ENCODE assay signal across 14 cellular contexts in the genomic region with DNA sequence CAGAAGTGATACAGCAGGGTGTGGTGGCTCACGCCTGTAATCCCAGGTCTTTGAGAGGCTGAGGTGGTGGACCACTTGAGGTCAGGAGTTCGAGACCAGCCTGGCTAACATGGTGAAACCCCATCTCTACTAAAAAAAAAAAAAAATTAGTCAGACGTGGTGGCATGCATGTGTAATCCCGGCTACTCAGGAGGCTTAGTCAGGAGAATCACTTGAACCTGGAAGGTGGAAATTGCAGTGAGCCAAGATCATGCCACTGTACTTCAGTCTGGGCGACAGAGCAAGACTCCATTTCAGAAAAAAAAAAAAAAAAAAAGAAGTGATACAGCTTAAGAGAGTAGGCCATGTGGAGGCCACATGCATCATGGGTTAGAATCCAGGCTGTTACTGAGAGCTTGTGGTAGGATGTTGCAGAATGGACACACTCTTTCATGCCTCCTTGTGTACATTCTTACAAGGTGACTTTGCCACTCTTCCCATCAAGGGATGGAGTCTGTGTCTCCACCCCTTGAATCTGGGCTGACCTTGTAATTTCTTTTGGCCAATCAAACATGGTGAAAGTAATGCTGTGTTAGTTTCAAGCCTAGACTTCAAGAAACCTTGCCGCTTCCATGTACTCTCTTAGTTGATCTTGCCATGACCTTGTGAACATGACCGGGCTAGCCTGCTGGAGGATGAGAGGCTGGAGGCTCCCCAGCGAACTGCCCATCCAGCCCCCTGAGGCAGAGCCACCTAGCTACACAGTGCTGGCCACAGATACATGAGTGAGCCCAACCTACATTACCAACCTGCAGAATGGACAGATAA. TPM values are rescaled to one million over a fixed set of nuclear protein-coding genes. Genes with fewer than 3 reads are reported as not detected.
DNase-seq lines count a peak whose midpoint lies in the region; ATAC-seq and TF ChIP-seq lines count a peak whose summit lies in the region.
"Had no signal": no experiment of that assay in that cellular context is flagged by ENCODE, and none has a peak within 500 bp of the region (broad histone marks: within the 10 kb centered on the region; RNA-seq: fewer than 3 reads in every experiment).

No MANE protein-coding gene starts in this region.

- H3K9me3 Mint-ChIP-seq in activated CD4-positive, alpha-beta T cell treated with anti-CD3 and anti-CD28 coated beads, Interleukin-2, amount 10 ng/mL, durations not matched to agents 24 days and 14 days = peaks cover 4% of the 10 kb centered on the region
- peaks cover 6 to 14% of the 10 kb centered on the region in 2 donors for H3K9me3 Mint-ChIP-seq in activated naive CD4-positive, alpha-beta T cell treated with anti-CD3 and anti-CD28 coated beads, Interleukin-2, amount 50 U/mL, for 72 hours
- H3K9me3 Mint-ChIP-seq in memory B cell = peaks cover 3% of the 10 kb centered on the region
- H3K9me3 Mint-ChIP-seq in Caco-2 (ENCODE audit: unreplicated experiment) = peaks cover 20% of the 10 kb centered on the region

- H3K4me1 Mint-ChIP-seq in activated CD4-positive, alpha-beta T cell treated with anti-CD3 and anti-CD28 coated beads, Interleukin-2, amount 10 ng/mL, durations not matched to agents 24 days and 14 days = peaks cover 44% of the 10 kb centered on the region
- H3K4me1 Mint-ChIP-seq in memory B cell (peaks cover 42% of the 10 kb centered on the region), Caco-2 (ENCODE audit: low read depth, unreplicated experiment) (peaks cover 16% of the 10 kb centered on the region)

- ATAC-seq in activated naive CD4-positive, alpha-beta T cell treated with anti-CD3 and anti-CD28 coated beads, Interleukin-2, amount 50 U/mL, for 72 hours = no peak
- ATAC-seq in memory B cell (ENCODE audit: low read depth) (no peak), GM19324 (IDR thresholded peaks at IDR 0.05; ENCODE audit: low FRiP score, unreplicated experiment) (no peak)

- H3K9me3 ChIP-seq in HEK293 (ENCODE audit: control insufficient read depth, insufficient read depth, low read depth, low read length) = peaks cover 5% of the 10 kb centered on the region
- H3K9me3 ChIP-seq in Caco-2 = peaks cover 16% of the 10 kb centered on the region; the same call in 1 of the 2 replicates

- H3K4me3 Mint-ChIP-seq in activated CD4-positive, alpha-beta T cell treated with anti-CD3 and anti-CD28 coated beads, Interleukin-2, amount 10 ng/mL, durations not matched to agents 24 days and 14 days = no peak overlapping the region
- H3K4me3 Mint-ChIP-seq in memory B cell (no peak overlapping the region), Caco-2 (ENCODE audit: unreplicated experiment) (no peak overlapping the region)
- H3K4me3 Mint-ChIP-seq: activated T-helper 1 cell treated with anti-CD3 and anti-CD28 coated beads, Interleukin-12 subunit alpha, Interleukin-12 subunit beta, Interleukin-2, Interleukin-4 antibody, amounts not matched to agents 30 ng/mL and 10 ng/mL and 1 ng/mL, durations not matched to agents 14 hours and 24 hours and 36 hours; type B pancreatic cell had no signal

- no peak for DNase-seq in activated CD4-positive, alpha-beta T cell treated with anti-CD3 and anti-CD28 coated beads, Interleukin-2, amount 10 ng/mL, durations not matched to agents 24 days and 14 days
- DNase-seq in activated CD4-positive, alpha-beta T cell treated with anti-CD3 and anti-CD28 coated beads for 1 hour = no peak
- DNase-seq in activated naive CD4-positive, alpha-beta T cell treated with anti-CD3 and anti-CD28 coated beads, Interleukin-2, amount 50 U/mL, for 72 hours (ENCODE audit: low spot score in 2 of 2) = peak in 1 of 2 donors; percentile 31
- DNase-seq in memory B cell (ENCODE audit: low spot score in 2 of 2) = no peak
- DNase-seq in Caco-2 = no peak
- no peak for DNase-seq in superior temporal gyrus (ENCODE audit: extremely low spot score)
- DNase-seq: NCI-H187 treated with DMSO at 0.1 percent for 48 hours had no signal

- CTCF ChIA-PET in HEK293 (lab: Yijun Ruan, JAX) (interaction anchor here (0.7 to 2.8 kb wide), 10 partner anchors 9 to 172 kb away, joined by 3 to 9 read pairs (median 4); no protein-coding TSS in a partner anchor), Caco-2 (lab: Charles Lee) (no interaction called here)

- TF ChIP-seq CTCF in HEK293 (tag by site-specific recombination; IDR thresholded peaks at IDR 0.05) (no peak), Caco-2 (IDR thresholded peaks at IDR 0.05; ENCODE audit: insufficient read depth in 1 of 2, low read depth in 1 of 2, low read length in 1 of 2, severe bottlenecking in 1 of 2, unreplicated experiment in 1 of 2) (no peak)

- POLR2A ChIA-PET in HEK293 (lab: Yijun Ruan, JAX) (no interaction called here), Caco-2 (lab: Charles Lee) (no interaction called here)

- no peaks in the 10 kb centered on the region for H3K27me3 Mint-ChIP-seq in activated CD4-positive, alpha-beta T cell treated with anti-CD3 and anti-CD28 coated beads, Interleukin-2, amount 10 ng/mL, durations not matched to agents 24 days and 14 days
- H3K27me3 Mint-ChIP-seq in memory B cell (no peaks in the 10 kb centered on the region), Caco-2 (ENCODE audit: insufficient read depth, unreplicated experiment) (no peaks in the 10 kb centered on the region)
- H3K27me3 Mint-ChIP-seq: type B pancreatic cell had no signal

- H3K36me3 ChIP-seq in HEK293 (ENCODE audit: control insufficient read depth in 2 of 2, insufficient read depth in 1 of 2, low read length in 2 of 2) (no peaks in the 10 kb centered on the region), Caco-2 (ENCODE audit: control insufficient read depth, insufficient read depth, low read length) (no peaks in the 10 kb centered on the region)
- H3K36me3 ChIP-seq: esophagus muscularis mucosa had no signal

- intact Hi-C loops in activated CD4-positive, alpha-beta T cell treated with anti-CD3 and anti-CD28 coated beads, Interleukin-2, amount 10 ng/mL, durations not matched to agents 24 days and 14 days (cut with micrococcal nuclease) = no loop called here
- intact Hi-C loops in Caco-2 (cut with micrococcal nuclease; ENCODE audit: unreplicated experiment) = no loop called here

- H3K27ac Mint-ChIP-seq in activated CD4-positive, alpha-beta T cell treated with anti-CD3 and anti-CD28 coated beads, Interleukin-2, amount 10 ng/mL, durations not matched to agents 24 days and 14 days = peak overlapping the region; percentile 70
- H3K27ac Mint-ChIP-seq in activated naive CD4-positive, alpha-beta T cell treated with anti-CD3 and anti-CD28 coated beads, Interleukin-2, amount 50 U/mL, for 72 hours = peak overlapping the region; percentile 65 to 98
- H3K27ac Mint-ChIP-seq in memory B cell (peak overlapping the region; percentile 97), Caco-2 (ENCODE audit: unreplicated experiment) (no peak overlapping the region)
- H3K27ac Mint-ChIP-seq: type B pancreatic cell had no signal

- no peak overlapping the region for H3K27ac ChIP-seq in HEK293 (ENCODE audit: extremely low read depth, low read depth, low read length)
- H3K27ac ChIP-seq: esophagus muscularis mucosa had no signal

- peaks cover 7% of the 10 kb centered on the region for H3K36me3 Mint-ChIP-seq in activated CD4-positive, alpha-beta T cell treated with anti-CD3 and anti-CD28 coated beads, Interleukin-2, amount 10 ng/mL, durations not matched to agents 24 days and 14 days (ENCODE audit: low read depth)
- H3K36me3 Mint-ChIP-seq in activated naive CD4-positive, alpha-beta T cell treated with anti-CD3 and anti-CD28 coated beads, Interleukin-2, amount 50 U/mL, for 72 hours = peaks cover 7 to 35% of the 10 kb centered on the region in 2 donors
- no peaks in the 10 kb centered on the region for H3K36me3 Mint-ChIP-seq in memory B cell
- no peaks in the 10 kb centered on the region for H3K36me3 Mint-ChIP-seq in Caco-2 (ENCODE audit: insufficient read depth, unreplicated experiment)
- H3K36me3 Mint-ChIP-seq: type B pancreatic cell had no signal

- no peaks in the 10 kb centered on the region; the same call in 1 of the 2 replicates for H3K27me3 ChIP-seq in Caco-2 (replicated peaks; ENCODE audit: control insufficient read depth, insufficient read depth, low read length)
- H3K27me3 ChIP-seq: esophagus muscularis mucosa had no signal

- H3K4me1 ChIP-seq in HEK293 (ENCODE audit: control insufficient read depth, insufficient read depth, low read length) (peaks cover 10% of the 10 kb centered on the region), Caco-2 (peaks cover 15% of the 10 kb centered on the region)

- no TSS peak for BruUV-seq in Caco-2 (replicated peaks; lab: Mats Ljungman, UMichigan)

- H3K4me3 ChIP-seq in HEK293 (ENCODE audit: low read depth, low read length) (no peak overlapping the region), Caco-2 (ENCODE audit: low read depth, low read length) (no peak overlapping the region)
- H3K4me3 ChIP-seq: esophagus muscularis mucosa, lung had no signal

TF ChIP-seq in HEK293, 187 proteins besides CTCF, POLR2A, EP300 and RAD21 (continues in another document):
- 0 out of 2 replicates have a peak, but pooled peaks have one; percentile 4 for TF ChIP-seq ZNF544 (tag by site-specific recombination; IDR thresholded peaks at IDR 0.05)
- TF ChIP-seq, protein P1, sequence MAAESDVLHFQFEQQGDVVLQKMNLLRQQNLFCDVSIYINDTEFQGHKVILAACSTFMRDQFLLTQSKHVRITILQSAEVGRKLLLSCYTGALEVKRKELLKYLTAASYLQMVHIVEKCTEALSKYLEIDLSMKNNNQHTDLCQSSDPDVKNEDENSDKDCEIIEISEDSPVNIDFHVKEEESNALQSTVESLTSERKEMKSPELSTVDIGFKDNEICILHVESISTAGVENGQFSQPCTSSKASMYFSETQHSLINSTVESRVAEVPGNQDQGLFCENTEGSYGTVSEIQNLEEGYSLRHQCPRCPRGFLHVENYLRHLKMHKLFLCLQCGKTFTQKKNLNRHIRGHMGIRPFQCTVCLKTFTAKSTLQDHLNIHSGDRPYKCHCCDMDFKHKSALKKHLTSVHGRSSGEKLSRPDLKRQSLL (tag by site-specific recombination; IDR thresholded peaks at IDR 0.05) = no peak

RNA-seq across cellular contexts. Expression of gene FAM187B, which starts 12.3 kb away (rescaled TPM):
- not detected in 2 replicates for total RNA-seq in activated CD4-positive, alpha-beta T cell treated with anti-CD3 and anti-CD28 coated beads, Interleukin-2, amount 10 ng/mL, durations not matched to agents 24 days and 14 days
- not detected for total RNA-seq in activated naive CD4-positive, alpha-beta T cell treated with anti-CD3 and anti-CD28 coated beads, Interleukin-2, amount 50 U/mL, for 72 hours
- total RNA-seq in Caco-2 (2022) = not detected in 2 replicates
- total RNA-seq: activated T-helper 1 cell treated with anti-CD3 and anti-CD28 coated beads, Interleukin-12 subunit alpha, Interleukin-12 subunit beta, Interleukin-2, Interleukin-4 antibody, amounts not matched to agents 30 ng/mL and 10 ng/mL and 1 ng/mL, durations not matched to agents 14 hours and 24 hours and 36 hours; esophagus muscularis mucosa; omental fat pad had no signal

RNA-seq across cellular contexts. Expression of gene LSR, which starts 32.6 kb away (rescaled TPM):
- 2.2 and 2.8 TPM in 2 replicates for total RNA-seq in activated CD4-positive, alpha-beta T cell treated with anti-CD3 and anti-CD28 coated beads, Interleukin-2, amount 10 ng/mL, durations not matched to agents 24 days and 14 days
- 10 to 100 TPM; 10.3 to 41.0 TPM for total RNA-seq in activated naive CD4-positive, alpha-beta T cell treated with anti-CD3 and anti-CD28 coated beads, Interleukin-2, amount 50 U/mL, for 72 hours
- total RNA-seq in Caco-2 (2022) = 172 and 197 TPM in 2 replicates

RNA-seq across cellular contexts. Expression of gene USF2, which starts 52.5 kb away (rescaled TPM):
- total RNA-seq in activated CD4-positive, alpha-beta T cell treated with anti-CD3 and anti-CD28 coated beads, Interleukin-2, amount 10 ng/mL, durations not matched to agents 24 days and 14 days = 147 TPM in 2 replicates
- total RNA-seq in activated naive CD4-positive, alpha-beta T cell treated with anti-CD3 and anti-CD28 coated beads, Interleukin-2, amount 50 U/mL, for 72 hours = 100 to 1,000 TPM; 146 to 150 TPM
- 105 and 108 TPM in 2 replicates for total RNA-seq in Caco-2 (2022)
